Comparison of ENCODE assay signal across 22 cellular contexts in genomic region chr21:46311568-46311967, GRCh38. TPM values are rescaled to one million over a fixed set of nuclear protein-coding genes. Genes with fewer than 3 reads are reported as not detected.
DNase-seq lines count a peak whose midpoint lies in the region; ATAC-seq, FAIRE-seq and TF ChIP-seq lines count a peak whose summit lies in the region.
"Had no signal": no experiment of that assay in that cellular context is flagged by ENCODE, and none has a peak within 500 bp of the region (broad histone marks: within the 10 kb centered on the region; RNA-seq: fewer than 3 reads in every experiment).

No MANE protein-coding gene starts in this region.

- H2AFZ ChIP-seq in K562 (ENCODE audit: low read depth, low read length) (no peak overlapping the region), GM23248 (no peak overlapping the region)

- H3K4me2 ChIP-seq in K562 (ENCODE audit: insufficient read depth, low read length), result no peak overlapping the region
- H3K4me2 ChIP-seq in GM23248 (ENCODE audit: unreplicated experiment), result no peak overlapping the region
- H3K4me2 ChIP-seq: A549; BLaER1 treated with 17β-estradiol and CSF1 and Interleukin-3, amounts not matched to agents 10 nM and 100 nM had no signal

- H3K9me3 ChIP-seq in K562 (replicated peaks; ENCODE audit: control insufficient read depth, insufficient read depth, low read depth, low read length) (no peaks in the 10 kb centered on the region), GM23248 (ENCODE audit: low read depth) (no peaks in the 10 kb centered on the region)
- H3K9me3 ChIP-seq: A549, Caco-2 had no signal

- intact Hi-C loops in K562 (cut with micrococcal nuclease), result no loop called here

- no TSS peak for BruUV-seq in K562 (replicated peaks; lab: Mats Ljungman, UMichigan)

- H3K4me3 ChIP-seq in K562 (no peak overlapping the region), GM23248 (no peak overlapping the region)
- H3K4me3 ChIP-seq: A549; BLaER1 treated with 17β-estradiol and CSF1 and Interleukin-3, amounts not matched to agents 10 nM and 100 nM; GM12878 had no signal

- H3K9me1 ChIP-seq in K562 (ENCODE audit: control insufficient read depth, insufficient read depth, low read length), result no peaks in the 10 kb centered on the region

- no peaks in the 10 kb centered on the region for H3K79me2 ChIP-seq in K562 (ENCODE audit: control insufficient read depth, insufficient read depth, low read length)
- H3K79me2 ChIP-seq in GM23248 (ENCODE audit: insufficient read depth), result no peaks in the 10 kb centered on the region

- H3K27ac ChIP-seq in K562 (ENCODE audit: extremely low read depth, low read depth, low read length) (no peak overlapping the region), GM23248 (no peak overlapping the region)
- H3K27ac ChIP-seq: 22Rv1; A549; BLaER1 treated with 17β-estradiol and CSF1 and Interleukin-3, amounts not matched to agents 10 nM and 100 nM; C4-2B had no signal

- peak; percentile 89 for FAIRE-seq in GM12891 (lab: Jason Lieb, UNC)
- peak; percentile 83 for FAIRE-seq in HTR-8/SVneo (lab: Jason Lieb, UNC)
- no peak for FAIRE-seq in K562 (lab: Jason Lieb, UNC)
- peak; percentile 83 for FAIRE-seq in urothelium cell line (lab: Jason Lieb, UNC)
- FAIRE-seq: A549, D721Med, GM12878, GM19239 had no signal

- CTCF ChIA-PET in K562 (lab: Yijun Ruan, JAX; ENCODE audit: low intra/inter-chr PET ratio), result no interaction called here

- H3K27me3 ChIP-seq in K562 (ENCODE audit: control insufficient read depth in 2 of 2, insufficient read depth in 2 of 2, low read length in 2 of 2), result no peaks in the 10 kb centered on the region
- H3K27me3 ChIP-seq in GM23248 (replicated peaks; ENCODE audit: insufficient read depth), result no peaks in the 10 kb centered on the region
- H3K27me3 ChIP-seq: BLaER1 treated with 17β-estradiol and CSF1 and Interleukin-3, amounts not matched to agents 10 nM and 100 nM had no signal

- 0 out of 2 replicates have a peak, but pooled peaks cover 2% of the 10 kb centered on the region for H4K20me1 ChIP-seq in K562 (replicated peaks; ENCODE audit: control insufficient read depth, insufficient read depth, low read length)
- H4K20me1 ChIP-seq in GM23248 (ENCODE audit: insufficient read depth), result no peaks in the 10 kb centered on the region

- no peak for TF ChIP-seq EP300 in K562 (IDR thresholded peaks at IDR 0.05; ENCODE audit: low read length)

- TF ChIP-seq RAD21 in K562 (CRISPR knock-in tag; conservative IDR thresholded peaks at IDR 0.05 in 1 of 2, IDR thresholded peaks at IDR 0.05 in 1 of 2), result no peak

- no peak for TF ChIP-seq CTCF in K562 (IDR thresholded peaks at IDR 0.05 in 2 of 3, conservative IDR thresholded peaks at IDR 0.05 in 1 of 3; ENCODE audit: insufficient read depth in 2 of 3, low read depth in 1 of 3, low read length in 3 of 3)

- TF ChIP-seq POLR2A in GM12891 (IDR thresholded peaks at IDR 0.05; ENCODE audit: low read depth, low read length) (no peak), K562 (conservative IDR thresholded peaks at IDR 0.05) (no peak)

- H3K9me2 ChIP-seq in GM23248 (ENCODE audit: insufficient read depth), result no peaks in the 10 kb centered on the region

- no peak for ATAC-seq in K562
- ATAC-seq: A549; CD8-positive, alpha-beta T cell; GM12878 had no signal

- DNase-seq in GM12891 (ENCODE audit: insufficient read length, low spot score) (no peak), HTR-8/SVneo (ENCODE audit: insufficient read length, low spot score) (no peak), K562 (ENCODE audit: extremely low read depth in 1 of 4, low spot score in 3 of 4) (no peak), urothelium cell line (ENCODE audit: low spot score) (no peak), GM23248 (no peak), T-helper 1 cell (no peak), dedifferentiated amniotic fluid mesenchymal stem cell (ENCODE audit: extremely low spot score) (no peak)
- DNase-seq: AML-193; Caco-2; Calu3; CD4-positive, alpha-beta T cell; CD8-positive, alpha-beta T cell; DND-41; EL; GDM1 had no signal

- POLR2A ChIA-PET in K562 (lab: Yijun Ruan, JAX), result interaction anchor here (1.6 kb wide), 1 partner anchor 19 kb away, joined by 5 read pairs; no protein-coding TSS in a partner anchor

- in situ Hi-C loops in K562 (cut with MboI) (no loop called here), GM23248 (cut with MboI) (no loop called here)

- H3K36me3 ChIP-seq in K562 (ENCODE audit: control insufficient read depth, insufficient read depth, low read length) (peaks cover 68% of the 10 kb centered on the region; the same call in 2 of the 3 replicates), GM23248 (ENCODE audit: low read depth) (no peaks in the 10 kb centered on the region)

- no peak overlapping the region for H3K9ac ChIP-seq in K562 (ENCODE audit: insufficient read depth in 1 of 2, low read depth in 2 of 2, low read length in 2 of 2)
- H3K9ac ChIP-seq in GM23248, result no peak overlapping the region
- H3K9ac ChIP-seq: BLaER1 treated with 17β-estradiol and CSF1 and Interleukin-3, amounts not matched to agents 10 nM and 100 nM had no signal

- H3F3A ChIP-seq in GM23248 (ENCODE audit: insufficient read depth), result peaks cover 8% of the 10 kb centered on the region

- H3K4me1 ChIP-seq in K562 (replicated peaks in 1 of 2; ENCODE audit: control insufficient read depth in 2 of 2, insufficient read depth in 2 of 2, low read length in 2 of 2) (peaks cover 0 to 8% of the 10 kb centered on the region in 2 experiments; a peak in 2 of 5 replicates), GM23248 (ENCODE audit: insufficient read depth) (0 out of 2 replicates have a peak, but pooled peaks cover 3% of the 10 kb centered on the region)
- H3K4me1 ChIP-seq: A549; BLaER1 treated with 17β-estradiol and CSF1 and Interleukin-3, amounts not matched to agents 10 nM and 100 nM; Caco-2 had no signal

RNA-seq across cellular contexts. Expression of gene C21orf58, which starts 12.1 kb away (rescaled TPM):
- polyA plus RNA-seq in GM12891 (2012; ENCODE audit: low read depth, missing spikeins), result 7.6 TPM
- total RNA-seq in K562 (2011; cell fraction: chromatin; rRNA removed; ENCODE audit: low replicate concordance), result 76.9 and 158 TPM in 2 replicates
- 122 and 125 TPM in 2 replicates for total RNA-seq in K562 (2011; cell fraction: nucleolus; rRNA removed)
- total RNA-seq in K562 (2011; cell fraction: nucleoplasm; rRNA removed), result 94.2 and 95.7 TPM in 2 replicates
- 20.1 and 22.4 TPM in 2 replicates for total RNA-seq in K562 (2014; rRNA removed)
- 4.5 and 6.0 TPM in 2 replicates for total RNA-seq in K562 (2014; rRNA removed; fragmentation: Illumina TruSeq; extraction: Trizol)
- 13.5 and 14.2 TPM in 2 replicates for total RNA-seq in K562 (2015; rRNA removed; fragmentation: Illumina TruSeq; extraction: Trizol)
- total RNA-seq in K562 (2021), result 29.1 and 30.5 TPM in 2 replicates
- polyA plus RNA-seq in K562 (2011; rRNA removed), result 12.4 and 16.7 TPM in 2 replicates
- 13.8 and 15.9 TPM in 2 replicates for polyA plus RNA-seq in K562 (2011; cell fraction: cytosol; rRNA removed)
- polyA plus RNA-seq in K562 (2011; cell fraction: nucleus; rRNA removed), result 66.8 and 97.1 TPM in 2 replicates
- polyA plus RNA-seq in K562 (2012), result 14.5 and 40.1 TPM in 2 replicates
- polyA plus RNA-seq in K562 (2014; fragmentation: Illumina TruSeq; extraction: Trizol), result 10.6 and 16.1 TPM in 2 replicates
- polyA plus RNA-seq in K562 (2014; fragmentation: Nextera tagmentation; extraction: Ambion mirVana), result 1 to 10 TPM; 1.2 to 1.9 TPM
- polyA plus RNA-seq in K562 (2014; rRNA removed), result 27.9 and 30.0 TPM in 2 replicates
- 11.0 and 11.9 TPM in 2 replicates for polyA minus RNA-seq in K562 (2011; rRNA and poly(A)+ RNA removed)
- polyA minus RNA-seq in K562 (2011; cell fraction: cytosol; rRNA and poly(A)+ RNA removed), result 9.0 and 10.6 TPM in 2 replicates
- polyA minus RNA-seq in K562 (2011; cell fraction: nucleus; rRNA and poly(A)+ RNA removed), result 48.5 and 60.9 TPM in 2 replicates
- 4.2 and 7.0 TPM in 2 replicates for total RNA-seq in GM23248 (2014; rRNA removed; shearing (Covaris generic))
- polyA plus RNA-seq in GM23248 (2016; fragmentation: Nextera tagmentation; extraction: Ambion mirVana), result 3.2 and 3.7 TPM in 2 replicates

RNA-seq across cellular contexts. Expression of gene PCNT, which starts 12.4 kb away (rescaled TPM):
- 26.9 TPM for polyA plus RNA-seq in GM12891 (2012; ENCODE audit: low read depth, missing spikeins)
- total RNA-seq in K562 (2011; cell fraction: chromatin; rRNA removed; ENCODE audit: low replicate concordance), result 228 and 231 TPM in 2 replicates
- 111 and 116 TPM in 2 replicates for total RNA-seq in K562 (2011; cell fraction: nucleolus; rRNA removed)
- total RNA-seq in K562 (2011; cell fraction: nucleoplasm; rRNA removed), result 105 and 117 TPM in 2 replicates
- total RNA-seq in K562 (2014; rRNA removed), result 31.3 and 36.8 TPM in 2 replicates
- total RNA-seq in K562 (2014; rRNA removed; fragmentation: Illumina TruSeq; extraction: Trizol), result 32.5 and 33.8 TPM in 2 replicates
- 29.7 and 30.9 TPM in 2 replicates for total RNA-seq in K562 (2015; rRNA removed; fragmentation: Illumina TruSeq; extraction: Trizol)
- total RNA-seq in K562 (2021), result 43.7 and 53.5 TPM in 2 replicates
- 23.9 and 27.8 TPM in 2 replicates for polyA plus RNA-seq in K562 (2011; rRNA removed)
- 12.2 and 15.3 TPM in 2 replicates for polyA plus RNA-seq in K562 (2011; cell fraction: cytosol; rRNA removed)
- 138 and 140 TPM in 2 replicates for polyA plus RNA-seq in K562 (2011; cell fraction: nucleus; rRNA removed)
- 30.2 and 40.7 TPM in 2 replicates for polyA plus RNA-seq in K562 (2012)
- 32.1 and 34.5 TPM in 2 replicates for polyA plus RNA-seq in K562 (2014; fragmentation: Illumina TruSeq; extraction: Trizol)
- 10 to 100 TPM in 1 of 2 experiments, 1 to 10 TPM in 1; 9.1 to 16.4 TPM for polyA plus RNA-seq in K562 (2014; fragmentation: Nextera tagmentation; extraction: Ambion mirVana)
- 35.9 and 41.2 TPM in 2 replicates for polyA plus RNA-seq in K562 (2014; rRNA removed)
- polyA minus RNA-seq in K562 (2011; rRNA and poly(A)+ RNA removed), result 81.0 and 84.8 TPM in 2 replicates
- 18.4 and 26.1 TPM in 2 replicates for polyA minus RNA-seq in K562 (2011; cell fraction: cytosol; rRNA and poly(A)+ RNA removed)
- 52.5 and 71.8 TPM in 2 replicates for polyA minus RNA-seq in K562 (2011; cell fraction: nucleus; rRNA and poly(A)+ RNA removed)
- total RNA-seq in GM23248 (2014; rRNA removed; shearing (Covaris generic)), result 14.9 and 26.7 TPM in 2 replicates
- 21.8 and 23.8 TPM in 2 replicates for polyA plus RNA-seq in GM23248 (2016; fragmentation: Nextera tagmentation; extraction: Ambion mirVana)

RNA-seq across cellular contexts. Expression of gene YBEY, which starts 25.4 kb away (rescaled TPM):
- 20.5 TPM for polyA plus RNA-seq in GM12891 (2012; ENCODE audit: low read depth, missing spikeins)
- total RNA-seq in K562 (2011; cell fraction: chromatin; rRNA removed; ENCODE audit: low replicate concordance), result 18.6 and 19.3 TPM in 2 replicates
- 15.7 and 16.2 TPM in 2 replicates for total RNA-seq in K562 (2011; cell fraction: nucleolus; rRNA removed)
- total RNA-seq in K562 (2011; cell fraction: nucleoplasm; rRNA removed), result 18.8 and 20.2 TPM in 2 replicates
- total RNA-seq in K562 (2014; rRNA removed) (10.7 and 12.4 TPM in 2 replicates), K562 (2014; rRNA removed; fragmentation: Illumina TruSeq; extraction: Trizol) (12.4 and 14.0 TPM in 2 replicates), K562 (2015; rRNA removed; fragmentation: Illumina TruSeq; extraction: Trizol) (14.3 and 15.6 TPM in 2 replicates), K562 (2021) (10.5 and 10.7 TPM in 2 replicates)
- polyA plus RNA-seq in K562 (2011; rRNA removed) (9.9 and 15.9 TPM in 2 replicates), K562 (2014; fragmentation: Illumina TruSeq; extraction: Trizol) (14.1 and 14.7 TPM in 2 replicates), K562 (2014; fragmentation: Nextera tagmentation; extraction: Ambion mirVana) (1 to 10 TPM; 6.4 to 9.4 TPM), K562 (2014; rRNA removed) (28.0 and 39.6 TPM in 2 replicates), GM23248 (2016; fragmentation: Nextera tagmentation; extraction: Ambion mirVana) (17.5 and 19.1 TPM in 2 replicates)
- polyA plus RNA-seq in K562 (2011; cell fraction: cytosol; rRNA removed), result 8.1 and 10.3 TPM in 2 replicates
- 6.9 and 7.3 TPM in 2 replicates for polyA plus RNA-seq in K562 (2011; cell fraction: nucleus; rRNA removed)
- 13.9 and 16.0 TPM in 2 replicates for polyA plus RNA-seq in K562 (2012)
- 7.3 and 8.3 TPM in 2 replicates for polyA minus RNA-seq in K562 (2011; rRNA and poly(A)+ RNA removed)
- polyA minus RNA-seq in K562 (2011; cell fraction: cytosol; rRNA and poly(A)+ RNA removed), result 2.5 and 5.2 TPM in 2 replicates
- 4.6 and 6.9 TPM in 2 replicates for polyA minus RNA-seq in K562 (2011; cell fraction: nucleus; rRNA and poly(A)+ RNA removed)
- 16.4 and 21.2 TPM in 2 replicates for total RNA-seq in GM23248 (2014; rRNA removed; shearing (Covaris generic))

RNA-seq across cellular contexts. Expression of gene MCM3AP, which starts 26.2 kb away (rescaled TPM):
- 38.5 TPM for polyA plus RNA-seq in GM12891 (2012; ENCODE audit: low read depth, missing spikeins)
- total RNA-seq in K562 (2011; cell fraction: chromatin; rRNA removed; ENCODE audit: low replicate concordance), result 521 and 755 TPM in 2 replicates
- 321 and 328 TPM in 2 replicates for total RNA-seq in K562 (2011; cell fraction: nucleolus; rRNA removed)
- total RNA-seq in K562 (2011; cell fraction: nucleoplasm; rRNA removed), result 365 and 369 TPM in 2 replicates
- total RNA-seq in K562 (2014; rRNA removed), result 98.9 and 106 TPM in 2 replicates
- 69.2 and 73.1 TPM in 2 replicates for total RNA-seq in K562 (2014; rRNA removed; fragmentation: Illumina TruSeq; extraction: Trizol)
- 65.1 and 80.9 TPM in 2 replicates for total RNA-seq in K562 (2015; rRNA removed; fragmentation: Illumina TruSeq; extraction: Trizol)
- 154 and 179 TPM in 2 replicates for total RNA-seq in K562 (2021)
- polyA plus RNA-seq in K562 (2011; rRNA removed), result 60.4 and 69.6 TPM in 2 replicates
- polyA plus RNA-seq in K562 (2011; cell fraction: cytosol; rRNA removed), result 46.8 and 52.9 TPM in 2 replicates
- 172 and 195 TPM in 2 replicates for polyA plus RNA-seq in K562 (2011; cell fraction: nucleus; rRNA removed)
- 67.7 and 73.1 TPM in 2 replicates for polyA plus RNA-seq in K562 (2012)
- polyA plus RNA-seq in K562 (2014; fragmentation: Illumina TruSeq; extraction: Trizol), result 65.9 and 75.9 TPM in 2 replicates
- polyA plus RNA-seq in K562 (2014; fragmentation: Nextera tagmentation; extraction: Ambion mirVana), result 1 to 10 TPM; 6.5 to 9.1 TPM
- polyA plus RNA-seq in K562 (2014; rRNA removed), result 75.4 and 82.8 TPM in 2 replicates
- polyA minus RNA-seq in K562 (2011; rRNA and poly(A)+ RNA removed), result 102 and 106 TPM in 2 replicates
- 116 and 119 TPM in 2 replicates for polyA minus RNA-seq in K562 (2011; cell fraction: cytosol; rRNA and poly(A)+ RNA removed)
- 122 and 182 TPM in 2 replicates for polyA minus RNA-seq in K562 (2011; cell fraction: nucleus; rRNA and poly(A)+ RNA removed)
- total RNA-seq in GM23248 (2014; rRNA removed; shearing (Covaris generic)), result 56.1 and 64.1 TPM in 2 replicates
- 30.9 and 32.7 TPM in 2 replicates for polyA plus RNA-seq in GM23248 (2016; fragmentation: Nextera tagmentation; extraction: Ambion mirVana)
